In the genomic region with DNA sequence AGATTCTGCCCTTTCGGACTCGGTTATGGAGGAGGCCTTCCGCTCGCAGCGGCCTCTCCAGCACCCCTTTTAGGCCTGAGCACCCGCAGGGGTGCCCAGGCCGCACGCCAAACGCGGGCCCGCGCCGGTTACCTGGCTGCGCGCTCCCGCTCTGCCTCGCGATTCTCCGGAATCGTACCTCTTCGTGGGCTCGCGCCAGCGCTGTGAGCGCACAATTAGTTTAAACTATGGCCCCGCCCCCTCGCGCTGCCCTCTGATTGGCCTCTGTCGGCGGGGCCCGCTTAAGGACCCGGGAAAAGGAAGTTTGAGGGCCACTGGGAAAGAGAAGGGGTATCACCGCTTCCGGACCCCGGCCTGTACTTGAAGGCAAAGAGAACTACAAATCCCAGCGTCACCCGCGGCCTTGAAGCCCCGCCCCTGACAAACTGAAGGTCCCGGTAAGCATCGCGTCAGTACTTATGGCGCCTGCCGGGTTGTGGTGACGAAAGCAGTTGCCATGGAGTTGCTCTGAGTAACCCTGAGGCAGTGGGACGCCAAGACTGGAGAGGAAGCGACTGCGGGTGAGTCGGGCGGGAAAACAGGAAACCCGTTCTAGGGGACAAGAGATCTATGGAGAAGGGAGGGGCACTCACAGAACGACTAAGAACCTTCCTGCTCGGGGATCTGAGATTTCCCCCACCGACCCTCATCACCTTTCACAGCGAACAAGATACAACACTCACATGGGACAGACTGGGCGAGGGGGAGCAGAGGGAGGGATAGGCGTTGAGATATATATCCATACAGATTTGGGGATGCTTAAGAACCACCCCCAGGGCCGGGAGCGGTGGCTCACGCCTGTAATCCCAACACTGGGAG, we compare ENCODE assay signal across 1 cellular context.
TF ChIP-seq lines count a peak whose summit lies in the region.

Gene LRRC51 (plus strand): TSS at position 525 of the 858 bp plus-strand sequence. CDS start 8,234 bp downstream, outside the sequence.
Gene NUMA1 (minus strand): TSS at position 217 of the 858 bp plus-strand sequence. CDS start 44,599 bp downstream, outside the sequence.

TF ChIP-seq in HepG2, 621 proteins besides CTCF, POLR2A, EP300 and RAD21 (continued from another document and continues in another):
- TF ChIP-seq, protein P1, sequence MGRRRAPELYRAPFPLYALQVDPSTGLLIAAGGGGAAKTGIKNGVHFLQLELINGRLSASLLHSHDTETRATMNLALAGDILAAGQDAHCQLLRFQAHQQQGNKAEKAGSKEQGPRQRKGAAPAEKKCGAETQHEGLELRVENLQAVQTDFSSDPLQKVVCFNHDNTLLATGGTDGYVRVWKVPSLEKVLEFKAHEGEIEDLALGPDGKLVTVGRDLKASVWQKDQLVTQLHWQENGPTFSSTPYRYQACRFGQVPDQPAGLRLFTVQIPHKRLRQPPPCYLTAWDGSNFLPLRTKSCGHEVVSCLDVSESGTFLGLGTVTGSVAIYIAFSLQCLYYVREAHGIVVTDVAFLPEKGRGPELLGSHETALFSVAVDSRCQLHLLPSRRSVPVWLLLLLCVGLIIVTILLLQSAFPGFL (CRISPR knock-in tag; IDR thresholded peaks at IDR 0.05): no peak
- TF ChIP-seq SNAPC2 (CRISPR knock-in tag; IDR thresholded peaks at IDR 0.05): peak; percentile 49; the same call in 1 of the 2 replicates
- TF ChIP-seq, protein P2, sequence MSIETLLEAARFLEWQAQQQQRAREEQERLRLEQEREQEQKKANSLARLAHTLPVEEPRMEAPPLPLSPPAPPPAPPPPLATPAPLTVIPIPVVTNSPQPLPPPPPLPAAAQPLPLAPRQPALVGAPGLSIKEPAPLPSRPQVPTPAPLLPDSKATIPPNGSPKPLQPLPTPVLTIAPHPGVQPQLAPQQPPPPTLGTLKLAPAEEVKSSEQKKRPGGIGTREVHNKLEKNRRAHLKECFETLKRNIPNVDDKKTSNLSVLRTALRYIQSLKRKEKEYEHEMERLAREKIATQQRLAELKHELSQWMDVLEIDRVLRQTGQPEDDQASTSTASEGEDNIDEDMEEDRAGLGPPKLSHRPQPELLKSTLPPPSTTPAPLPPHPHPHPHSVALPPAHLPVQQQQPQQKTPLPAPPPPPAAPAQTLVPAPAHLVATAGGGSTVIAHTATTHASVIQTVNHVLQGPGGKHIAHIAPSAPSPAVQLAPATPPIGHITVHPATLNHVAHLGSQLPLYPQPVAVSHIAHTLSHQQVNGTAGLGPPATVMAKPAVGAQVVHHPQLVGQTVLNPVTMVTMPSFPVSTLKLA (IDR thresholded peaks at IDR 0.05): peak; percentile 44
- TF ChIP-seq, protein P3, sequence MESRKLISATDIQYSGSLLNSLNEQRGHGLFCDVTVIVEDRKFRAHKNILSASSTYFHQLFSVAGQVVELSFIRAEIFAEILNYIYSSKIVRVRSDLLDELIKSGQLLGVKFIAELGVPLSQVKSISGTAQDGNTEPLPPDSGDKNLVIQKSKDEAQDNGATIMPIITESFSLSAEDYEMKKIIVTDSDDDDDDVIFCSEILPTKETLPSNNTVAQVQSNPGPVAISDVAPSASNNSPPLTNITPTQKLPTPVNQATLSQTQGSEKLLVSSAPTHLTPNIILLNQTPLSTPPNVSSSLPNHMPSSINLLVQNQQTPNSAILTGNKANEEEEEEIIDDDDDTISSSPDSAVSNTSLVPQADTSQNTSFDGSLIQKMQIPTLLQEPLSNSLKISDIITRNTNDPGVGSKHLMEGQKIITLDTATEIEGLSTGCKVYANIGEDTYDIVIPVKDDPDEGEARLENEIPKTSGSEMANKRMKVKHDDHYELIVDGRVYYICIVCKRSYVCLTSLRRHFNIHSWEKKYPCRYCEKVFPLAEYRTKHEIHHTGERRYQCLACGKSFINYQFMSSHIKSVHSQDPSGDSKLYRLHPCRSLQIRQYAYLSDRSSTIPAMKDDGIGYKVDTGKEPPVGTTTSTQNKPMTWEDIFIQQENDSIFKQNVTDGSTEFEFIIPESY (CRISPR knock-in tag; IDR thresholded peaks at IDR 0.05): no peak
- no peak for TF ChIP-seq PCBP1 (IDR thresholded peaks at IDR 0.05; ENCODE audit: borderline replicate concordance, low read depth, low read length)
- no peak for TF ChIP-seq ZSCAN25 (CRISPR knock-in tag; IDR thresholded peaks at IDR 0.05)
- no peak for TF ChIP-seq ZNF558 (CRISPR knock-in tag; IDR thresholded peaks at IDR 0.05; ENCODE audit: borderline replicate concordance)
- TF ChIP-seq HNRNPL (IDR thresholded peaks at IDR 0.05; ENCODE audit: low read depth, low read length): 0 out of 2 replicates have a peak, but pooled peaks have one; percentile 51
- no peak for TF ChIP-seq HMG20A (CRISPR knock-in tag; IDR thresholded peaks at IDR 0.05; ENCODE audit: borderline replicate concordance)
- no peak for TF ChIP-seq BRD4 (CRISPR knock-in tag; IDR thresholded peaks at IDR 0.05)
- no peak; the same call in 1 of the 2 replicates for TF ChIP-seq ZNF331 (CRISPR knock-in tag; IDR thresholded peaks at IDR 0.05)
- no peak; the same call in 1 of the 2 replicates for TF ChIP-seq ZNF710 (CRISPR knock-in tag; IDR thresholded peaks at IDR 0.05; ENCODE audit: borderline replicate concordance)
- no peak for TF ChIP-seq ZNF720 (CRISPR knock-in tag; IDR thresholded peaks at IDR 0.05)
- TF ChIP-seq ZSCAN20 (CRISPR knock-in tag; IDR thresholded peaks at IDR 0.05; ENCODE audit: borderline replicate concordance): 0 out of 2 replicates have a peak, but pooled peaks have one; percentile 17
- TF ChIP-seq, protein P4, sequence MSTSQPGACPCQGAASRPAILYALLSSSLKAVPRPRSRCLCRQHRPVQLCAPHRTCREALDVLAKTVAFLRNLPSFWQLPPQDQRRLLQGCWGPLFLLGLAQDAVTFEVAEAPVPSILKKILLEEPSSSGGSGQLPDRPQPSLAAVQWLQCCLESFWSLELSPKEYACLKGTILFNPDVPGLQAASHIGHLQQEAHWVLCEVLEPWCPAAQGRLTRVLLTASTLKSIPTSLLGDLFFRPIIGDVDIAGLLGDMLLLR (CRISPR knock-in tag; IDR thresholded peaks at IDR 0.05): 0 out of 2 replicates have a peak, but pooled peaks have one; percentile 33
- no peak for TF ChIP-seq ZC3H4 (CRISPR knock-in tag; IDR thresholded peaks at IDR 0.05; ENCODE audit: borderline replicate concordance)
- no peak for TF ChIP-seq TOE1 (CRISPR knock-in tag; IDR thresholded peaks at IDR 0.05)
- TF ChIP-seq LCORL (IDR thresholded peaks at IDR 0.05): no peak
- no peak for TF ChIP-seq LCORL (CRISPR knock-in tag; IDR thresholded peaks at IDR 0.05)
- TF ChIP-seq NFIB (CRISPR knock-in tag; IDR thresholded peaks at IDR 0.05; ENCODE audit: borderline replicate concordance): no peak
- no peak for TF ChIP-seq TSC22D2 (CRISPR knock-in tag; IDR thresholded peaks at IDR 0.05; ENCODE audit: borderline replicate concordance)
- 0 out of 2 replicates have a peak, but pooled peaks have one; percentile 22 for TF ChIP-seq ZNF768 (CRISPR knock-in tag; IDR thresholded peaks at IDR 0.05)
- TF ChIP-seq ZNF367 (CRISPR knock-in tag; IDR thresholded peaks at IDR 0.05; ENCODE audit: borderline replicate concordance): no peak
- no peak for TF ChIP-seq ZBTB49 (CRISPR knock-in tag; IDR thresholded peaks at IDR 0.05; ENCODE audit: borderline replicate concordance)
- peak; percentile 75; the same call in 1 of the 2 replicates for TF ChIP-seq ZNF124 (CRISPR knock-in tag; IDR thresholded peaks at IDR 0.05)
- no peak for TF ChIP-seq ZNF292 (CRISPR knock-in tag; IDR thresholded peaks at IDR 0.05; ENCODE audit: borderline replicate concordance, low read depth)
- TF ChIP-seq PHB2 (IDR thresholded peaks at IDR 0.05; ENCODE audit: partially characterized antibody): no peak
- no peak for TF ChIP-seq ZNF569 (CRISPR knock-in tag; IDR thresholded peaks at IDR 0.05; ENCODE audit: borderline replicate concordance)
- TF ChIP-seq GABPA (IDR thresholded peaks at IDR 0.05; ENCODE audit: low read depth, low read length): peak; percentile 72
- peak; percentile 95 for TF ChIP-seq GABPA (CRISPR knock-in tag; IDR thresholded peaks at IDR 0.05; ENCODE audit: low read depth)
- peak; percentile 96 for TF ChIP-seq CREB1 (IDR thresholded peaks at IDR 0.05)
- peak; percentile 97 for TF ChIP-seq CREB1 (CRISPR knock-in tag; IDR thresholded peaks at IDR 0.05)
- TF ChIP-seq AKNA (CRISPR knock-in tag; IDR thresholded peaks at IDR 0.05; ENCODE audit: borderline replicate concordance): no peak
- no peak for TF ChIP-seq SYNCRIP (IDR thresholded peaks at IDR 0.05; ENCODE audit: insufficient read depth, low read depth, low read length)
- TF ChIP-seq SRSF4 (IDR thresholded peaks at IDR 0.05; ENCODE audit: low read depth, low read length, poor library complexity, severe bottlenecking): no peak
- no peak for TF ChIP-seq ARNTL (CRISPR knock-in tag; IDR thresholded peaks at IDR 0.05)
- no peak for TF ChIP-seq NCOA1 (CRISPR knock-in tag; IDR thresholded peaks at IDR 0.05)
- no peak for TF ChIP-seq NBN (conservative IDR thresholded peaks at IDR 0.05)
- no peak for TF ChIP-seq ZMYM2 (CRISPR knock-in tag; IDR thresholded peaks at IDR 0.05)
- peak; percentile 26; the same call in 1 of the 2 replicates for TF ChIP-seq E2F2 (CRISPR knock-in tag; IDR thresholded peaks at IDR 0.05; ENCODE audit: borderline replicate concordance)
- peak; percentile 90 for TF ChIP-seq NR2C2 (CRISPR knock-in tag; IDR thresholded peaks at IDR 0.05; ENCODE audit: borderline replicate concordance)
- no peak for TF ChIP-seq HOXA7 (CRISPR knock-in tag; IDR thresholded peaks at IDR 0.05)
- no peak for TF ChIP-seq TEF (CRISPR knock-in tag; IDR thresholded peaks at IDR 0.05)
- no peak for TF ChIP-seq ZBTB3 (CRISPR knock-in tag; IDR thresholded peaks at IDR 0.05; ENCODE audit: borderline replicate concordance, low read depth)
